ENCODE assay signal across 24 cellular contexts in the genomic region with DNA sequence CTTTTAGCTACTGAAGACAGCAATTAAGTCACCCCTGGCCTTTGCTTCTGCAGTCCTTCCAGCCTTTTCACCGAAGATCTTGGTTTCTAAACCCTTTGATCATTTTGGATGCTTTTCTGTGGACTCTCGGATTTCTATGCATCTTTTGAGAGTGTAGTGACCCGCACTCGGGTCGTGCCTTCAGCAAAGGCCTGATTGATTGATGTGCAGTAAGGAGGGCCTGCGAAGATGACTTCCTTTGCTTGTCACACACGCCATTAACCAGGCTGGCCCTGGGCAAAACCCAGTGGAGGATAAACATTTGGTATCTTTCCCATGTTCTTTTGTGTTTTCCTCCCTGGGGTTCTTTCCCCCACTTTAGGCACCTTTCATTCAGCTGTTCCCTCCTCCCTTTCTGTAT.
"Had no signal": no experiment of that assay in that cellular context is flagged by ENCODE, and none has a peak within 500 bp of the region (broad histone marks: within the 10 kb centered on the region; RNA-seq: fewer than 3 reads in every experiment).

No MANE protein-coding gene starts in this region.

- ATAC-seq: left cardiac atrium; left lung; lower lobe of right lung; naive thymus-derived CD8-positive, alpha-beta T cell; psoas muscle; sciatic nerve; stimulated activated naive B cell treated with anti-CD40 and anti-IgM and Interleukin-4, amounts not matched to agents 10 μg/mL and 1 μg/mL and 100 μg/mL, for 72 hours; stimulated activated naive CD8-positive, alpha-beta T cell treated with anti-CD3 and anti-CD28 coated beads, Interleukin-15, Interleukin-2, amounts not matched to agents 100 U/mL and 50 U/mL, for 24 hours; upper lobe of right lung had no signal

- H3K9me3 Mint-ChIP-seq: naive thymus-derived CD8-positive, alpha-beta T cell; stimulated activated naive B cell treated with anti-CD40 and anti-IgM and Interleukin-4, amounts not matched to agents 10 μg/mL and 1 μg/mL and 100 μg/mL, for 72 hours had no signal

- H3K4me3 Mint-ChIP-seq: naive thymus-derived CD8-positive, alpha-beta T cell; stimulated activated naive B cell treated with anti-CD40 and anti-IgM and Interleukin-4, amounts not matched to agents 10 μg/mL and 1 μg/mL and 100 μg/mL, for 72 hours had no signal

- H3K27me3 Mint-ChIP-seq: stimulated activated naive B cell treated with anti-CD40 and anti-IgM and Interleukin-4, amounts not matched to agents 10 μg/mL and 1 μg/mL and 100 μg/mL, for 72 hours had no signal

- H3K36me3 Mint-ChIP-seq: naive thymus-derived CD8-positive, alpha-beta T cell; stimulated activated naive B cell treated with anti-CD40 and anti-IgM and Interleukin-4, amounts not matched to agents 10 μg/mL and 1 μg/mL and 100 μg/mL, for 72 hours had no signal

- H3K27ac Mint-ChIP-seq: stimulated activated naive B cell treated with anti-CD40 and anti-IgM and Interleukin-4, amounts not matched to agents 10 μg/mL and 1 μg/mL and 100 μg/mL, for 72 hours had no signal

- DNase-seq: head of caudate nucleus; hippocampal formation; kidney glomerular epithelial cell; left cardiac atrium; left lung; lower lobe of right lung; mammary epithelial cell; mesenchymal stem cell; naive thymus-derived CD8-positive, alpha-beta T cell; pancreas; posterior cingulate gyrus; psoas muscle; stimulated activated CD4-positive, alpha-beta T cell treated with anti-CD3 and anti-CD28 coated beads, Interleukin-12 subunit alpha, Interleukin-12 subunit beta, amount 100 ng/mL, for 4 hours; stimulated activated CD4-positive, alpha-beta T cell treated with anti-CD3 and anti-CD28 coated beads, Interleukin-15, amount 100 ng/mL, for 24 hours; stimulated activated CD4-positive, alpha-beta T cell treated with anti-CD3 and anti-CD28 coated beads, Interleukin-2, amount 100 ng/mL, for 24 hours; stimulated activated CD4-positive, alpha-beta T cell treated with anti-CD3 and anti-CD28 coated beads, Interleukin-4, amount 100 ng/mL, for 1 hour; stimulated activated naive B cell treated with anti-CD40 and anti-IgM and Interleukin-4, amounts not matched to agents 10 μg/mL and 1 μg/mL and 100 μg/mL, for 72 hours; stimulated activated naive CD8-positive, alpha-beta T cell treated with anti-CD3 and anti-CD28 coated beads, Interleukin-15, Interleukin-2, amounts not matched to agents 100 U/mL and 50 U/mL, for 24 hours; stomach; testis; thyroid gland; transverse colon; upper lobe of right lung had no signal
